In genomic region chr16:67648764-67649407, GRCh38 we compare ENCODE assay signal across 13 cellular contexts.
"Had no signal": no experiment of that assay in that cellular context is flagged by ENCODE, and none has a peak within 500 bp of the region (broad histone marks: within the 10 kb centered on the region; RNA-seq: fewer than 3 reads in every experiment).

No MANE protein-coding gene starts in this region.

- H3K36me3 Mint-ChIP-seq: natural killer cell treated with Interleukin-12 subunit alpha and Interleukin-12 subunit beta and Interleukin-15 and Interleukin-18, amount 100 ng/mL, for 72 hours had no signal

- ATAC-seq: activated CD4-positive, CD25-positive, alpha-beta regulatory T cell treated with anti-CD3 and anti-CD28 coated beads, Interleukin-2, amount 50 U/mL, for 24 hours; natural killer cell treated with Interleukin-12 subunit alpha and Interleukin-12 subunit beta and Interleukin-15 and Interleukin-18, amount 100 ng/mL, for 72 hours had no signal

- H3K27ac Mint-ChIP-seq: natural killer cell treated with Interleukin-12 subunit alpha and Interleukin-12 subunit beta and Interleukin-15 and Interleukin-18, amount 100 ng/mL, for 72 hours had no signal

- H3K27me3 Mint-ChIP-seq: natural killer cell treated with Interleukin-12 subunit alpha and Interleukin-12 subunit beta and Interleukin-15 and Interleukin-18, amount 100 ng/mL, for 72 hours had no signal

- H3K9me3 Mint-ChIP-seq: natural killer cell treated with Interleukin-12 subunit alpha and Interleukin-12 subunit beta and Interleukin-15 and Interleukin-18, amount 100 ng/mL, for 72 hours had no signal

- H3K36me3 ChIP-seq: cardiac muscle cell, thyroid gland had no signal

- H3K27ac ChIP-seq: cardiac muscle cell, dorsolateral prefrontal cortex, psoas muscle, spleen, thyroid gland had no signal

- H3K4me1 ChIP-seq: psoas muscle had no signal

- H3K4me3 ChIP-seq: cardiac muscle cell, psoas muscle, spleen, thyroid gland had no signal

- H3K9me3 ChIP-seq: psoas muscle, spleen, thyroid gland had no signal

- DNase-seq: activated CD4-positive, alpha-beta T cell treated with anti-CD3 and anti-CD28 coated beads, Interleukin-2, amount 50 U/mL, for 4 hours; activated effector memory CD4-positive, alpha-beta T cell treated with Interleukin-2 at 50 U/mL for 16 hours; activated naive CD4-positive, alpha-beta T cell treated with anti-CD3 and anti-CD28 coated beads, Interleukin-2, amount 50 U/mL, for 16 hours; activated T-cell treated with anti-CD3 and anti-CD28 coated beads, Interleukin-2, amount 50 U/mL, for 1 hour; dorsolateral prefrontal cortex; mesenchymal stem cell; occipital lobe; spleen had no signal

- H3K4me3 Mint-ChIP-seq: natural killer cell treated with Interleukin-12 subunit alpha and Interleukin-12 subunit beta and Interleukin-15 and Interleukin-18, amount 100 ng/mL, for 72 hours had no signal
